Comparison of ENCODE assay signal across 7 cellular contexts in genomic region chr3:52123106-52123708, GRCh38. TPM values are rescaled to one million over a fixed set of nuclear protein-coding genes. Genes with fewer than 3 reads are reported as not detected.
DNase-seq lines count a peak whose midpoint lies in the region; ATAC-seq and TF ChIP-seq lines count a peak whose summit lies in the region.

No MANE protein-coding gene starts in this region.

- H3K4me3 ChIP-seq in left ventricle myocardium inferior (no peak overlapping the region), aorta (ENCODE audit: low read length in 2 of 2) (no peak overlapping the region)

- H3K27me3 ChIP-seq in left ventricle myocardium inferior (ENCODE audit: low read depth): no peaks in the 10 kb centered on the region
- no peaks in the 10 kb centered on the region for H3K27me3 ChIP-seq in aorta (ENCODE audit: control insufficient read depth in 1 of 2, insufficient read depth in 2 of 2, low read length in 1 of 2)

- H3K4me1 Mint-ChIP-seq in T-helper 17 cell: peaks cover 2% of the 10 kb centered on the region

- peaks cover 36% of the 10 kb centered on the region for H3K4me1 ChIP-seq in left ventricle myocardium inferior
- no peaks in the 10 kb centered on the region for H3K4me1 ChIP-seq in aorta (ENCODE audit: control insufficient read depth in 1 of 2, insufficient read depth in 2 of 2, low read length in 2 of 2)

- peak; percentile 97 for ATAC-seq in T-helper 17 cell
- peak; percentile 87 for ATAC-seq in aorta (ENCODE audit: low FRiP score)

- no peak overlapping the region for H3K4me3 Mint-ChIP-seq in T-helper 17 cell

- H3K9me3 ChIP-seq in T-helper 17 cell (ENCODE audit: control insufficient read depth, low read length, poor library complexity, severe bottlenecking): no peaks in the 10 kb centered on the region
- no peaks in the 10 kb centered on the region for H3K9me3 ChIP-seq in left ventricle myocardium inferior (replicated peaks)
- no peaks in the 10 kb centered on the region for H3K9me3 ChIP-seq in aorta (ENCODE audit: control insufficient read depth, low read length)

- WGBS in aorta, 2 donors: 39 to 40% methylated on average over 10 of the region's 10 CpGs

- no peak for TF ChIP-seq EP300 in Ishikawa (IDR thresholded peaks at IDR 0.05; ENCODE audit: borderline replicate concordance)

- TF ChIP-seq CTCF in GM12874 (IDR thresholded peaks at IDR 0.05; ENCODE audit: insufficient read depth, low read depth, low read length) (peak; percentile 99), left ventricle myocardium inferior (IDR thresholded peaks at IDR 0.05; ENCODE audit: borderline replicate concordance) (peak; percentile 97)

- no peaks in the 10 kb centered on the region for H3K36me3 Mint-ChIP-seq in T-helper 17 cell (ENCODE audit: low read depth)

- no peak overlapping the region for H3K27ac Mint-ChIP-seq in T-helper 17 cell

- TF ChIP-seq RAD21 in Ishikawa (IDR thresholded peaks at IDR 0.05; ENCODE audit: low read depth): peak; percentile 82

- peak overlapping the region; percentile 87 for H3K27ac ChIP-seq in left ventricle myocardium inferior (replicated peaks)
- no peak overlapping the region for H3K27ac ChIP-seq in aorta (ENCODE audit: low read depth in 1 of 2, low read length in 2 of 2)

- no peaks in the 10 kb centered on the region for H3K36me3 ChIP-seq in left ventricle myocardium inferior
- H3K36me3 ChIP-seq in aorta (ENCODE audit: control insufficient read depth in 1 of 2, insufficient read depth in 2 of 2, low read length in 1 of 2): no peaks in the 10 kb centered on the region

- H3K27me3 Mint-ChIP-seq in T-helper 17 cell: no peaks in the 10 kb centered on the region

- intact Hi-C loops in left ventricle myocardium inferior (cut with micrococcal nuclease): loop anchor here (1.0 kb wide), 1 partner anchor 119 kb away; no protein-coding TSS in a partner anchor
- intact Hi-C loops in aorta (cut with DNase I): loop anchor here (1.0 to 2.0 kb wide), 3 partner anchors 68 to 122 kb away; no protein-coding TSS in a partner anchor

- DNase-seq in T-helper 17 cell (peak; percentile 66 to 74 (median 66)), amygdala (lab: John Stamatoyannopoulos, UW) (peak in 50 of 56 donors; percentile 16 to 85 (median 55)), left ventricle myocardium inferior (peak; percentile 66), putamen (ENCODE audit: low spot score) (peak; percentile 68), aorta (peak; percentile 82 to 93)

TF ChIP-seq in Ishikawa, 13 proteins besides CTCF, POLR2A, EP300 and RAD21:
- TF ChIP-seq ZBTB7A (IDR thresholded peaks at IDR 0.05; ENCODE audit: low read depth) (no peak), TCF12 (IDR thresholded peaks at IDR 0.05; ENCODE audit: low read depth) (no peak), CEBPB (IDR thresholded peaks at IDR 0.05) (no peak), FOXM1 (IDR thresholded peaks at IDR 0.05; ENCODE audit: borderline replicate concordance, low read depth) (no peak), YY1 (IDR thresholded peaks at IDR 0.05; ENCODE audit: low read depth) (no peak), NFIC (IDR thresholded peaks at IDR 0.05) (no peak), TAF1 (IDR thresholded peaks at IDR 0.05; ENCODE audit: low read depth) (no peak), REST (IDR thresholded peaks at IDR 0.05; ENCODE audit: low read depth) (no peak), TEAD4 (IDR thresholded peaks at IDR 0.05) (no peak), USF1 (IDR thresholded peaks at IDR 0.05) (no peak), EGR1 (IDR thresholded peaks at IDR 0.05) (no peak), CREB1 (IDR thresholded peaks at IDR 0.05; ENCODE audit: low read depth) (no peak)

RNA-seq across cellular contexts. Expression of gene POC1A, which starts 31.0 kb away (rescaled TPM):
- total RNA-seq in T-helper 17 cell (1 to 10 TPM in 1 of 2 donors, under 1 TPM in 1; 0.47 to 1.4 TPM), left ventricle myocardium inferior (1.2 TPM), aorta (1 to 10 TPM in 1 of 2 donors, under 1 TPM in 1; 0.91 to 2.1 TPM)
- 1 to 10 TPM in 1 of 2 donors, under 1 TPM in 1; 0.38 to 1.6 TPM for polyA plus RNA-seq in aorta
